In the genomic region with DNA sequence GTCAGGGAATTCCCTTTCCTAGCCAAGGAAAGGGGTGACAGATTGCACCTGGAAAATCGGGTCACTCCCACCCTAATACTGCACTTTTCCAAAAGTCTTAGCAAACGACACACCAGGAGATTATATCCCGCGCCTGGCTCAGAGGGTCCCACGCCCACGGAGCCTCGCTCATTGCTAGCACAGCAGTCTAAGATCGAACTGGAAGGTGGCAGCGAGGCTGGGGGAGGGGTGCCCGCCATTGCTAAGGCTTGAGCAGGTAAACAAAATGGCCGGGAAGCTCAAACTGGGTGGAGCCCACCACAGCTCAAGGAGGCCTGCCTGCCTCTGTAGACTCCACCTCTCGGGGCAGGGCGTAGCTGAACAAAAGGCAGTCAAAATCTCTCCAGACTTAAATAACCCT, we compare ENCODE assay signal across 4 cellular contexts.
DNase-seq lines count a peak whose midpoint lies in the region; ATAC-seq and TF ChIP-seq lines count a peak whose summit lies in the region.
"Not testable (repeated sequence)": the region's sequence is repeated elsewhere in the genome, so short reads cannot be mapped to it uniquely, and the experiment has no call there.

No MANE protein-coding gene starts in this region.

- ATAC-seq in upper lobe of right lung, result not testable (repeated sequence)

- H3K4me1 ChIP-seq in spleen, upper lobe of right lung: not testable (repeated sequence)

- not testable (repeated sequence) for TF ChIP-seq CTCF in CD14-positive monocyte (IDR thresholded peaks at IDR 0.05); spleen (IDR thresholded peaks at IDR 0.05 in 8 of 11, conservative IDR thresholded peaks at IDR 0.05 in 3 of 11); upper lobe of right lung (IDR thresholded peaks at IDR 0.05)

- peaks cover 0 to 16% (median 3%) of the 10 kb centered on the region in 8 donors for H3K9me3 ChIP-seq in spleen
- H3K9me3 ChIP-seq in upper lobe of right lung, result not testable (repeated sequence)

- WGBS in spleen, 5 donors, result 80 to 91% (median 89%) methylated on average over 13 of the region's 13 CpGs

- not testable (repeated sequence) for H3K27ac ChIP-seq in spleen, upper lobe of right lung

- intact Hi-C loops in CD14-positive monocyte (cut with micrococcal nuclease), result loop anchor here in 1 of 2 donors (10.0 kb wide), 1 partner anchor 61 kb away; no protein-coding TSS in a partner anchor
- intact Hi-C loops in posterior vena cava (cut with DNase I); spleen (cut with DNase I; ENCODE audit: low total_unique reads); upper lobe of right lung (cut with DNase I): not testable (repeated sequence)

- H3K27ac Mint-ChIP-seq in CD14-positive monocyte, result not testable (repeated sequence)

- not testable (repeated sequence) for H3K36me3 Mint-ChIP-seq in CD14-positive monocyte

- not testable (repeated sequence) for H3K4me3 Mint-ChIP-seq in CD14-positive monocyte

- H3K27me3 ChIP-seq in spleen (replicated peaks in 1 of 7); upper lobe of right lung: not testable (repeated sequence)

- not testable (repeated sequence) for H3K36me3 ChIP-seq in spleen, upper lobe of right lung

- H3K27me3 Mint-ChIP-seq in CD14-positive monocyte (ENCODE audit: low read depth in 3 of 3), result not testable (repeated sequence)

- H3K4me1 Mint-ChIP-seq in CD14-positive monocyte, result not testable (repeated sequence)

- not testable (repeated sequence) for TF ChIP-seq POLR2A in spleen (IDR thresholded peaks at IDR 0.05)

- H3K4me3 ChIP-seq in spleen, upper lobe of right lung: not testable (repeated sequence)

- peak; percentile 35 for DNase-seq in CD14-positive monocyte (ENCODE audit: low spot score)
- DNase-seq in posterior vena cava (ENCODE audit: low spot score), result peak; percentile 66
- DNase-seq in spleen, result peak; percentile 39
- DNase-seq in upper lobe of right lung, result peak; percentile 33

- peaks cover 7 to 23% (median 12%) of the 10 kb centered on the region in 7 donors for H3K9me3 Mint-ChIP-seq in CD14-positive monocyte
